17 cellular contexts compared by ENCODE assay signal in genomic region chr14:101220921-101221510, GRCh38.
DNase-seq lines count a peak whose midpoint lies in the region; ATAC-seq and TF ChIP-seq lines count a peak whose summit lies in the region.
"Had no signal": no experiment of that assay in that cellular context is flagged by ENCODE, and none has a peak within 500 bp of the region (broad histone marks: within the 10 kb centered on the region; RNA-seq: fewer than 3 reads in every experiment).

No MANE protein-coding gene starts in this region.

- H4K20me1 ChIP-seq in BLaER1 treated with 17β-estradiol and CSF1 and Interleukin-3, amounts not matched to agents 10 nM and 100 nM, result no peaks in the 10 kb centered on the region

- H3K4me3 ChIP-seq in BLaER1 treated with 17β-estradiol and CSF1 and Interleukin-3, amounts not matched to agents 10 nM and 100 nM, result no peak overlapping the region
- no peak overlapping the region for H3K4me3 ChIP-seq in right lobe of liver

- ATAC-seq in right lobe of liver (no peak), sciatic nerve (no peak), GM18873 (IDR thresholded peaks at IDR 0.05; ENCODE audit: low FRiP score, unreplicated experiment) (no peak)
- ATAC-seq: CD8-positive, alpha-beta T cell had no signal

- peak overlapping the region in 4 of 5 experiments; percentile 51 to 80 (median 75) for H3K27ac Mint-ChIP-seq in brain
- H3K27ac Mint-ChIP-seq: CD8-positive, alpha-beta T cell had no signal

- WGBS in right lobe of liver (ENCODE audit: insufficient coverage, low coverage, low lambda C conversion rate, missing lambda C conversion rate), result 74% methylated on average over 6 of the region's 16 CpGs

- H3K36me3 ChIP-seq in BLaER1 treated with 17β-estradiol and CSF1 and Interleukin-3, amounts not matched to agents 10 nM and 100 nM, result no peaks in the 10 kb centered on the region
- H3K36me3 ChIP-seq in right lobe of liver, result no peaks in the 10 kb centered on the region

- H3K36me3 Mint-ChIP-seq in brain, result no peaks in the 10 kb centered on the region
- H3K36me3 Mint-ChIP-seq: CD8-positive, alpha-beta T cell had no signal

- TF ChIP-seq POLR2A in right lobe of liver (IDR thresholded peaks at IDR 0.05), result no peak

- no peak overlapping the region for H3K27ac ChIP-seq in BLaER1 treated with 17β-estradiol and CSF1 and Interleukin-3, amounts not matched to agents 10 nM and 100 nM
- no peak overlapping the region for H3K27ac ChIP-seq in right lobe of liver

- H3K9me3 Mint-ChIP-seq in brain, result peaks cover 0 to 16% (median 2%) of the 10 kb centered on the region in 5 experiments

- TF ChIP-seq CTCF in brain (conservative IDR thresholded peaks at IDR 0.05) (no peak), right lobe of liver (IDR thresholded peaks at IDR 0.05) (no peak)

- H3K9me3 ChIP-seq in BLaER1 treated with 17β-estradiol and CSF1 and Interleukin-3, amounts not matched to agents 10 nM and 100 nM (replicated peaks in 1 of 11), result peaks cover 0 to 7% (median 0%) of the 10 kb centered on the region in 11 experiments; a peak in 2 of 22 replicates
- no peaks in the 10 kb centered on the region for H3K9me3 ChIP-seq in right lobe of liver

- no peak overlapping the region for H3K9ac ChIP-seq in BLaER1 treated with 17β-estradiol and CSF1 and Interleukin-3, amounts not matched to agents 10 nM and 100 nM

- no peak overlapping the region for H3K4me3 Mint-ChIP-seq in brain
- H3K4me3 Mint-ChIP-seq: CD8-positive, alpha-beta T cell had no signal

- DNase-seq in right lobe of liver, result peak in 2 of 3 donors; percentile 30
- peak; percentile 33 for DNase-seq in sciatic nerve (ENCODE audit: low spot score)
- DNase-seq in NCI-H2081 treated with DMSO at 0.1 percent for 48 hours (lab: John Stamatoyannopoulos, UW), result no peak
- no peak for DNase-seq in iPS-NIHi11 (ENCODE audit: low spot score)
- DNase-seq: ACHN, GF-D8, HCEC 1CT, IMR-90, MV-4-11, NCI-H1436 treated with DMSO at 0.1 percent for 48 hours, NCI-H446, NCI-H774, SHP77 had no signal

- H3K27me3 Mint-ChIP-seq in brain, result peaks cover 5% of the 10 kb centered on the region

- peaks cover 8 to 53% (median 32%) of the 10 kb centered on the region in 10 experiments for H3K4me1 ChIP-seq in BLaER1 treated with 17β-estradiol and CSF1 and Interleukin-3, amounts not matched to agents 10 nM and 100 nM
- peaks cover 0 to 9% (median 4%) of the 10 kb centered on the region in 4 donors for H3K4me1 ChIP-seq in right lobe of liver

- H3K27me3 ChIP-seq in BLaER1 treated with 17β-estradiol and CSF1 and Interleukin-3, amounts not matched to agents 10 nM and 100 nM, result no peaks in the 10 kb centered on the region
- no peaks in the 10 kb centered on the region for H3K27me3 ChIP-seq in right lobe of liver

- H3K4me2 ChIP-seq in BLaER1 treated with 17β-estradiol and CSF1 and Interleukin-3, amounts not matched to agents 10 nM and 100 nM, result peak overlapping the region in 7 of 11 experiments; percentile 2 to 50 (median 12); a peak in 8 of 22 replicates

- peaks cover 54% of the 10 kb centered on the region for H3K4me1 Mint-ChIP-seq in brain

- intact Hi-C loops in right lobe of liver (cut with DNase I) (loop anchor here in 1 of 2 donors (10.0 kb wide), 1 partner anchor 366 kb away; no protein-coding TSS in a partner anchor), sciatic nerve (cut with DNase I) (no loop called here)

Comparison
In these comparisons a context has a peak if more than half of its experiments do, and no peak if none do; other contexts are left out.
1. DNase-seq: peak in right lobe of liver (2 of 3) and sciatic nerve (single experiment); none in NCI-H2081 treated with DMSO at 0.1 percent for 48 hours (single experiment) and iPS-NIHi11 (single experiment).